26 cellular contexts compared by ENCODE assay signal in genomic region chr4:185835336-185835735, GRCh38. TPM values are rescaled to one million over a fixed set of nuclear protein-coding genes. Genes with fewer than 3 reads are reported as not detected.
A peak's percentile ranks its signal among the peaks of the same experiment; 100 is the strongest.
DNase-seq lines count a peak whose midpoint lies in the region; ATAC-seq and TF ChIP-seq lines count a peak whose summit lies in the region.
"Had no signal": no experiment of that assay in that cellular context is flagged by ENCODE, and none has a peak within 500 bp of the region (broad histone marks: within the 10 kb centered on the region; RNA-seq: fewer than 3 reads in every experiment).

No MANE protein-coding gene starts in this region.

- no peaks in the 10 kb centered on the region for H3K36me3 ChIP-seq in heart right ventricle
- no peaks in the 10 kb centered on the region for H3K36me3 ChIP-seq in GM23338 (ENCODE audit: insufficient read depth)
- no peaks in the 10 kb centered on the region for H3K36me3 ChIP-seq in Panc1 (ENCODE audit: control insufficient read depth, insufficient read depth, low read length)
- H3K36me3 ChIP-seq: BLaER1, Peyer's patch had no signal

- ATAC-seq in heart right ventricle (no peak), Right ventricle myocardium superior (ENCODE audit: poor library complexity) (no peak), GM23338 (no peak), Panc1 (no peak), right cardiac atrium (no peak)
- ATAC-seq: GM12878, HCT116 had no signal

- TF ChIP-seq CTCF in heart right ventricle (IDR thresholded peaks at IDR 0.05) (no peak), GM23338 (conservative IDR thresholded peaks at IDR 0.05; ENCODE audit: low read depth in 2 of 2) (no peak), Panc1 (IDR thresholded peaks at IDR 0.05) (no peak), GM13976 (IDR thresholded peaks at IDR 0.05; ENCODE audit: borderline replicate concordance, control extremely low read depth, extremely low read depth, insufficient read depth, missing control alignments) (no peak)

- no peaks in the 10 kb centered on the region for H3K9me3 Mint-ChIP-seq in GM23338
- H3K9me3 Mint-ChIP-seq: CD4-positive, CD25-positive, alpha-beta regulatory T cell had no signal

- H3K79me2 ChIP-seq in GM23338 (replicated peaks; ENCODE audit: insufficient read depth), result no peaks in the 10 kb centered on the region

- WGBS in heart right ventricle, 2 donors, result 91 to 95% methylated on average over 4 of the region's 4 CpGs
- WGBS in right cardiac atrium, result 89% methylated on average over 4 of the region's 4 CpGs

- CTCF ChIA-PET in Panc1 (lab: Charles Lee), result no interaction called here

- H3K27me3 Mint-ChIP-seq in GM23338 (ENCODE audit: insufficient read depth, low read depth, poor library complexity), result peaks cover 2% of the 10 kb centered on the region

- intact Hi-C loops in heart right ventricle (cut with DNase I) (no loop called here), Right ventricle myocardium superior (cut with DNase I) (no loop called here), Panc1 (cut with micrococcal nuclease; ENCODE audit: unreplicated experiment) (no loop called here), right cardiac atrium (cut with DNase I) (no loop called here)

- peaks cover 13% of the 10 kb centered on the region for H3F3A ChIP-seq in GM23338 (replicated peaks; ENCODE audit: low read depth)

- no peaks in the 10 kb centered on the region for H3K9me3 ChIP-seq in heart right ventricle
- no peaks in the 10 kb centered on the region for H3K9me3 ChIP-seq in Panc1 (ENCODE audit: control insufficient read depth, insufficient read depth, low read depth, low read length)
- H3K9me3 ChIP-seq in right cardiac atrium (ENCODE audit: control insufficient read depth, low read length), result no peaks in the 10 kb centered on the region
- H3K9me3 ChIP-seq: BLaER1, Peyer's patch, SK-N-SH had no signal

- no peak overlapping the region for H3K4me3 ChIP-seq in heart right ventricle
- no peak overlapping the region for H3K4me3 ChIP-seq in GM23338
- no peak overlapping the region for H3K4me3 ChIP-seq in Panc1 (ENCODE audit: low read depth in 2 of 2, low read length in 2 of 2)
- H3K4me3 ChIP-seq in right cardiac atrium (ENCODE audit: low read length), result no peak overlapping the region
- H3K4me3 ChIP-seq: BLaER1, GM12878, Peyer's patch had no signal

- no peaks in the 10 kb centered on the region for H4K20me1 ChIP-seq in GM23338 (replicated peaks; ENCODE audit: insufficient read depth)
- H4K20me1 ChIP-seq: BLaER1 had no signal

- H3K27ac ChIP-seq in heart right ventricle (peak overlapping the region in 8 of 10 donors; percentile 81 to 89 (median 84)), GM23338 (ENCODE audit: low read depth) (peak overlapping the region; percentile 99), Panc1 (ENCODE audit: low read length) (peak overlapping the region; percentile 7; the same call in 1 of the 2 replicates), right cardiac atrium (ENCODE audit: low read length) (peak overlapping the region; percentile 92)
- H3K27ac ChIP-seq: BLaER1, KMS-11, Peyer's patch had no signal

- H3K9me2 ChIP-seq in GM23338 (ENCODE audit: insufficient read depth), result 0 out of 2 replicates have a peak, but pooled peaks cover 2% of the 10 kb centered on the region
- H3K9me2 ChIP-seq: SK-N-SH had no signal

- H3K4me1 ChIP-seq in heart right ventricle (peaks cover 8 to 76% (median 43%) of the 10 kb centered on the region in 9 donors), GM23338 (ENCODE audit: insufficient read depth) (peaks cover 43% of the 10 kb centered on the region), Panc1 (ENCODE audit: control insufficient read depth, insufficient read depth, low read length) (peaks cover 23% of the 10 kb centered on the region), right cardiac atrium (ENCODE audit: control insufficient read depth, insufficient read depth, low read length) (peaks cover 16% of the 10 kb centered on the region)

- no peak overlapping the region for H3K4me3 Mint-ChIP-seq in GM23338
- H3K4me3 Mint-ChIP-seq: CD4-positive, CD25-positive, alpha-beta regulatory T cell had no signal

- peak overlapping the region; percentile 89 for H3K27ac Mint-ChIP-seq in GM23338
- H3K27ac Mint-ChIP-seq: CD4-positive, CD25-positive, alpha-beta regulatory T cell had no signal

- peaks cover 30% of the 10 kb centered on the region for H3K4me1 Mint-ChIP-seq in GM23338
- H3K4me1 Mint-ChIP-seq: CD4-positive, CD25-positive, alpha-beta regulatory T cell had no signal

- POLR2A ChIA-PET in Panc1 (lab: Charles Lee), result no interaction called here

- DNase-seq in heart right ventricle, result no peak
- DNase-seq in Right ventricle myocardium superior, result no peak
- DNase-seq in GM23338 (ENCODE audit: low spot score), result no peak
- DNase-seq in Panc1 (ENCODE audit: low read depth, low spot score), result no peak
- no peak for DNase-seq in right cardiac atrium
- no peak for DNase-seq in NCI-H345 treated with DMSO at 0.1 percent for 48 hours (lab: John Stamatoyannopoulos, UW; ENCODE audit: unreplicated experiment)
- no peak for DNase-seq in GM13976 (ENCODE audit: low spot score)
- no peak for DNase-seq in T1000 (lab: John Stamatoyannopoulos, UW)
- DNase-seq: CD4-positive, CD25-positive, alpha-beta regulatory T cell; GOT3; IMR-90; MM.1S; NCI-H1048; NCI-H1694; NCI-H2081; NCI-H2227 treated with DMSO at 0.1 percent for 48 hours; NCI-H510A; NCI-H69; Peyer's patch; SK-N-SH; SW 1271 had no signal

- H3K4me2 ChIP-seq in GM23338, result no peak overlapping the region
- H3K4me2 ChIP-seq: KMS-11, SK-N-SH had no signal

- no peak overlapping the region for H2AFZ ChIP-seq in GM23338

- H3K36me3 Mint-ChIP-seq in GM23338 (ENCODE audit: low read depth), result no peaks in the 10 kb centered on the region
- H3K36me3 Mint-ChIP-seq: CD4-positive, CD25-positive, alpha-beta regulatory T cell had no signal

- in situ Hi-C loops in Panc1 (cut with HindIII; ENCODE audit: low pct_unique_long_range_greater_than_20kb, low sequenced_read_pairs) (no loop called here), GM13976 (cut with MboI; ENCODE audit: low sequenced_read_pairs, unreplicated experiment) (no loop called here)

- H3K27me3 ChIP-seq in heart right ventricle, result no peaks in the 10 kb centered on the region
- no peaks in the 10 kb centered on the region for H3K27me3 ChIP-seq in GM23338 (ENCODE audit: insufficient read depth)
- H3K27me3 ChIP-seq in Panc1 (ENCODE audit: control insufficient read depth, insufficient read depth, low read length), result no peaks in the 10 kb centered on the region
- H3K27me3 ChIP-seq in right cardiac atrium (ENCODE audit: control insufficient read depth, insufficient read depth), result no peaks in the 10 kb centered on the region
- H3K27me3 ChIP-seq: BLaER1, Peyer's patch had no signal

- no TSS peak for BruUV-seq in Panc1 (replicated peaks; lab: Mats Ljungman, UMichigan)

TF ChIP-seq in GM23338, 12 proteins besides CTCF, POLR2A, EP300 and RAD21:
- no peak for TF ChIP-seq ETS1 (IDR thresholded peaks at IDR 0.05)
- no peak for TF ChIP-seq ZNF114 (CRISPR knock-in tag; IDR thresholded peaks at IDR 0.05)

RNA-seq across cellular contexts. Expression of gene SORBS2, which starts 23.3 kb away (rescaled TPM):
- total RNA-seq in heart right ventricle (1,000 to 10,000 TPM in 8 of 10 donors, 100 to 1,000 TPM in 2; 975 to 3,169 (median 1,932) TPM), Right ventricle myocardium superior (819 TPM), Panc1 (2021; ENCODE audit: unreplicated experiment) (8.4 TPM), right cardiac atrium (100 to 1,000 TPM; 578 to 776 (median 669) TPM)
- polyA plus RNA-seq in heart right ventricle (100 to 1,000 TPM; 175 to 259 TPM), GM23338 (2016; fragmentation: Nextera tagmentation; extraction: Ambion mirVana) (23.2 and 27.6 TPM in 2 replicates), right cardiac atrium (181 TPM)
- 17.8 and 24.6 TPM in 2 replicates for total RNA-seq in GM23338 (2014; rRNA removed; shearing (Covaris generic))
- polyA plus RNA-seq in Panc1 (2012; ENCODE audit: insufficient read length), result 7.4 TPM
- polyA plus RNA-seq: AG04450; CD4-positive, CD25-positive, alpha-beta regulatory T cell; IMR-90 had no signal

Comparison
In these comparisons a context has a peak if more than half of its experiments do, and no peak if none do; other contexts are left out.
1. H3K27ac ChIP-seq: peak in every context shown above with its lines; median percentile 99 in GM23338; 92 in right cardiac atrium; 84 in heart right ventricle; 7 in Panc1.
2. RNA of gene SORBS2, which starts 23.3 kb away (total RNA-seq): 975 to 3,169 TPM in heart right ventricle, 819 TPM in Right ventricle myocardium superior (single experiment) and 578 to 776 TPM in right cardiac atrium; 17.8 to 24.6 TPM in GM23338 and 8.4 TPM in Panc1 (single experiment); every median in the first group is over 10 times any median in the second.